In genomic region chr1:236836157-236836556, GRCh38 we compare ENCODE assay signal across 17 cellular contexts. TPM values are rescaled to one million over a fixed set of nuclear protein-coding genes. Genes with fewer than 3 reads are reported as not detected.
DNase-seq lines count a peak whose midpoint lies in the region; ATAC-seq and TF ChIP-seq lines count a peak whose summit lies in the region.
"Had no signal": no experiment of that assay in that cellular context is flagged by ENCODE, and none has a peak within 500 bp of the region (broad histone marks: within the 10 kb centered on the region; RNA-seq: fewer than 3 reads in every experiment).

No MANE protein-coding gene starts in this region.

- H3F3A ChIP-seq in smooth muscle cell (ENCODE audit: low read depth), result no peaks in the 10 kb centered on the region

- no peaks in the 10 kb centered on the region for H3K79me2 ChIP-seq in smooth muscle cell (ENCODE audit: low read depth)

- no peaks in the 10 kb centered on the region for H3K9me3 ChIP-seq in endodermal cell (ENCODE audit: control insufficient read depth, low read length)
- no peaks in the 10 kb centered on the region for H3K9me3 ChIP-seq in smooth muscle cell (replicated peaks; ENCODE audit: low read depth)
- H3K9me3 ChIP-seq: Peyer's patch had no signal

- no peak overlapping the region for H3K27ac ChIP-seq in endodermal cell (ENCODE audit: low read depth, low read length)
- no peak overlapping the region for H3K27ac ChIP-seq in smooth muscle cell (ENCODE audit: low read depth)
- H3K27ac ChIP-seq in RWPE1, result no peak overlapping the region
- H3K27ac ChIP-seq: Peyer's patch had no signal

- POLR2A ChIA-PET in RWPE1 (lab: Yijun Ruan, JAX; ENCODE audit: low non-redundant PET), result no interaction called here

- no peaks in the 10 kb centered on the region for H3K9me3 Mint-ChIP-seq in activated naive CD8-positive, alpha-beta T cell (ENCODE audit: low read depth)
- no peaks in the 10 kb centered on the region for H3K9me3 Mint-ChIP-seq in activated naive CD8-positive, alpha-beta T cell treated with anti-CD3 and anti-CD28 coated beads for 36 hours
- no peaks in the 10 kb centered on the region for H3K9me3 Mint-ChIP-seq in endodermal cell
- H3K9me3 Mint-ChIP-seq: CD8-positive, alpha-beta T cell; GM23338 had no signal

- H3K4me3 Mint-ChIP-seq in activated naive CD8-positive, alpha-beta T cell, result no peak overlapping the region
- no peak overlapping the region for H3K4me3 Mint-ChIP-seq in activated naive CD8-positive, alpha-beta T cell treated with anti-CD3 and anti-CD28 coated beads for 36 hours
- no peak overlapping the region for H3K4me3 Mint-ChIP-seq in endodermal cell
- H3K4me3 Mint-ChIP-seq: CD8-positive, alpha-beta T cell; GM23338 had no signal

- in situ Hi-C loops in KBM-7 (cut with MboI; ENCODE audit: low pct_unique_long_range_greater_than_20kb, low sequenced_read_pairs), result no loop called here

- TF ChIP-seq CTCF in endodermal cell (conservative IDR thresholded peaks at IDR 0.05) (no peak), smooth muscle cell (IDR thresholded peaks at IDR 0.05; ENCODE audit: borderline replicate concordance, insufficient read depth, poor library complexity, severe bottlenecking) (no peak), RWPE1 (conservative IDR thresholded peaks at IDR 0.05; ENCODE audit: low read depth) (no peak)

- H3K9ac ChIP-seq in endodermal cell (ENCODE audit: extremely low read depth, low read length, poor library complexity, severe bottlenecking) (no peak overlapping the region), smooth muscle cell (ENCODE audit: low read depth) (no peak overlapping the region)

- H3K4me1 ChIP-seq in endodermal cell (ENCODE audit: control insufficient read depth, insufficient read depth, low read length) (no peaks in the 10 kb centered on the region), smooth muscle cell (ENCODE audit: low read depth) (no peaks in the 10 kb centered on the region)
- H3K4me1 ChIP-seq: Peyer's patch had no signal

- H3K4me3 ChIP-seq in endodermal cell (ENCODE audit: low read length) (no peak overlapping the region), smooth muscle cell (no peak overlapping the region)
- H3K4me3 ChIP-seq: GM23338, Peyer's patch had no signal

- H4K20me1 ChIP-seq in smooth muscle cell (ENCODE audit: low read depth), result no peaks in the 10 kb centered on the region

- H2AFZ ChIP-seq in smooth muscle cell (ENCODE audit: low read depth), result no peak overlapping the region
- H2AFZ ChIP-seq: GM23338 had no signal

- peak overlapping the region; percentile 41 for H3K27ac Mint-ChIP-seq in activated naive CD8-positive, alpha-beta T cell
- no peak overlapping the region for H3K27ac Mint-ChIP-seq in activated naive CD8-positive, alpha-beta T cell treated with anti-CD3 and anti-CD28 coated beads for 36 hours
- peak overlapping the region; percentile 45 for H3K27ac Mint-ChIP-seq in endodermal cell
- H3K27ac Mint-ChIP-seq: CD8-positive, alpha-beta T cell; GM23338 had no signal

- peaks cover 32% of the 10 kb centered on the region for H3K36me3 Mint-ChIP-seq in activated naive CD8-positive, alpha-beta T cell
- H3K36me3 Mint-ChIP-seq in activated naive CD8-positive, alpha-beta T cell treated with anti-CD3 and anti-CD28 coated beads for 36 hours, result peaks cover 43% of the 10 kb centered on the region
- peaks cover 20% of the 10 kb centered on the region for H3K36me3 Mint-ChIP-seq in endodermal cell (ENCODE audit: low read depth)

- no peak for ATAC-seq in HG03521 (IDR thresholded peaks at IDR 0.05; ENCODE audit: unreplicated experiment)
- ATAC-seq: CD8-positive, alpha-beta T cell; GM23338 had no signal

- CTCF ChIA-PET in RWPE1 (lab: Yijun Ruan, JAX), result interaction anchor here (0.7 kb wide), 1 partner anchor 1855 kb away, joined by 6 read pairs; no protein-coding TSS in a partner anchor

- H3K27me3 Mint-ChIP-seq in activated naive CD8-positive, alpha-beta T cell, result no peaks in the 10 kb centered on the region
- no peaks in the 10 kb centered on the region for H3K27me3 Mint-ChIP-seq in activated naive CD8-positive, alpha-beta T cell treated with anti-CD3 and anti-CD28 coated beads for 36 hours
- H3K27me3 Mint-ChIP-seq in endodermal cell (ENCODE audit: insufficient read depth), result no peaks in the 10 kb centered on the region

- WGBS in endodermal cell (ENCODE audit: insufficient coverage in 1 of 2, insufficient read length in 1 of 2), 2 experiments, result 84 to 91% methylated on average over 3 to 5 of the region's 5 CpGs
- 75% methylated on average over 5 of the region's 5 CpGs for WGBS in smooth muscle cell (ENCODE audit: low lambda C conversion rate)

- DNase-seq in activated naive CD8-positive, alpha-beta T cell treated with anti-CD3 and anti-CD28 coated beads for 36 hours, result no peak
- DNase-seq in KBM-7 (peak; percentile 24), endodermal cell (no peak), smooth muscle cell (lab: John Stamatoyannopoulos, UW; ENCODE audit: unreplicated experiment) (no peak), RWPE1 (ENCODE audit: low spot score) (no peak)
- DNase-seq: AML-193; CD8-positive, alpha-beta T cell; KG1; NCI-H1105 treated with DMSO at 0.1 percent for 48 hours; NCI-H187 treated with DMSO at 0.1 percent for 48 hours; NCI-H2171 treated with DMSO at 0.1 percent for 48 hours; NCI-H774; Peyer's patch; SHP77 treated with DMSO at 0.1 percent for 48 hours had no signal

- peaks cover 38% of the 10 kb centered on the region for H3K36me3 ChIP-seq in endodermal cell (ENCODE audit: control insufficient read depth, insufficient read depth, low read length)
- H3K36me3 ChIP-seq in smooth muscle cell (ENCODE audit: low read depth), result peaks cover 9% of the 10 kb centered on the region

- peaks cover 7% of the 10 kb centered on the region for H3K4me1 Mint-ChIP-seq in activated naive CD8-positive, alpha-beta T cell (ENCODE audit: low read depth)
- peaks cover 27% of the 10 kb centered on the region for H3K4me1 Mint-ChIP-seq in activated naive CD8-positive, alpha-beta T cell treated with anti-CD3 and anti-CD28 coated beads for 36 hours
- peaks cover 13% of the 10 kb centered on the region for H3K4me1 Mint-ChIP-seq in endodermal cell
- H3K4me1 Mint-ChIP-seq: GM23338 had no signal

- H3K27me3 ChIP-seq in endodermal cell (ENCODE audit: control insufficient read depth, insufficient read depth, low read length, poor library complexity, severe bottlenecking) (no peaks in the 10 kb centered on the region), smooth muscle cell (ENCODE audit: low read depth) (no peaks in the 10 kb centered on the region)
- H3K27me3 ChIP-seq: Peyer's patch had no signal

- H3K4me2 ChIP-seq in smooth muscle cell, result no peak overlapping the region
- H3K4me2 ChIP-seq: GM23338 had no signal

RNA-seq across cellular contexts. Expression of gene MTR, which starts 41.1 kb away (rescaled TPM):
- 10 to 100 TPM; 60.2 to 62.8 TPM for total RNA-seq in activated naive CD8-positive, alpha-beta T cell treated with anti-CD3 and anti-CD28 coated beads for 36 hours
- total RNA-seq in endodermal cell (10 to 100 TPM; 28.5 to 29.5 TPM), smooth muscle cell (18.3 and 25.2 TPM in 2 replicates)
- 12.0 TPM for polyA plus RNA-seq in endodermal cell (2013, experiment 1 of 2)
- 12.2 TPM for polyA plus RNA-seq in endodermal cell (2013, experiment 2 of 2)
- polyA plus RNA-seq in smooth muscle cell, result 10.7 and 12.0 TPM in 2 replicates
